Comparison of ENCODE assay signal across 1 cellular context in the genomic region with DNA sequence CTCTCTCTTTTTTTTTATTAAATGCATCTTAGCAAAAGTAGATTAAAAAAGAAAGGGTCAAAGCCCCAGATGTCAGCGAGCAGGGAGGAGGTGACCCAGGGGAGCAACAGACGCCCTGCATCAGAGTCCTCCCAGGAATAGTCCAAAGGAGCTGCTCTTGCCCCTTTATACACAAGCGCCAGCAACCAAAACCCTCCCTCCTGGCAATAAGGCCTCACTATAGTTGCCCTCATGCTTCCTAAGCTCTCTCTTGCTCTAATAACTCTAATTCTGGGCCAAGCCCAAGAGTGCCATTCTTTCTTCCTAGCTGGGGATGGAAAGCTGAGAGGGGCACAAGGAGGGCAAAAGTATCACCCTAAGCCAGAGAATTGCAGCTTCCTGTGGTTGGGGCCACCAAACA.
TF ChIP-seq lines count a peak whose summit lies in the region.

No MANE protein-coding gene starts in this region.

TF ChIP-seq in H1, 55 proteins besides CTCF, POLR2A, EP300 and RAD21:
- TF ChIP-seq TCF12 (IDR thresholded peaks at IDR 0.05; ENCODE audit: low read depth, low read length) (no peak), BRCA1 (IDR thresholded peaks at IDR 0.05; ENCODE audit: low read depth, low read length) (no peak), TAF1 (IDR thresholded peaks at IDR 0.05; ENCODE audit: low read depth, low read length) (no peak)
